In the genomic region with DNA sequence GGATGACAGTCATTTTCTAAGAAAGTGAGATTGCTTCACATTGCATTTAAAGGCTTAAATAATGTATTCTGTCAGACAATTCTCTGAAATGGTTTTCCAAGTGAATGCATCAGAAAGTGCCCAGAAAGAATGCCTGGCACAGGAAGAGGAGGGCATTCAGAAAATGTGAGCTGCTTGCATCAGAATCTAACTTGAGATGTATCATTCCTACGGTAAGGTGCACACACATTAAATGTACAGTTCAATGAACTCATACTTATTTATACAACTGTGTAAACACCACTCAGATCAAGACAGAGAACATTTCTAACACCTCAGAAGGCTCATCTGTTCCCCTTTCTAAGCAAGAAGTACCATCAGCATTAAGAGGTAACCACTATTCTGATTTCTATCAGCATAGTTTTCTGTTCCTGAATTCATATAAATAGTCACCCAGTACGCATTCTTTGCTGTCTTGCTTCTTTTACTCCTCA, we compare ENCODE assay signal across 13 cellular contexts.
DNase-seq lines count a peak whose midpoint lies in the region; ATAC-seq and TF ChIP-seq lines count a peak whose summit lies in the region.
"Had no signal": no experiment of that assay in that cellular context is flagged by ENCODE, and none has a peak within 500 bp of the region (broad histone marks: within the 10 kb centered on the region; RNA-seq: fewer than 3 reads in every experiment).

No MANE protein-coding gene starts in this region.

- CTCF ChIA-PET in naive thymus-derived CD4-positive, alpha-beta T cell (lab: Charles Lee) = no interaction called here

- H3K4me1 ChIP-seq in naive thymus-derived CD4-positive, alpha-beta T cell (ENCODE audit: control insufficient read depth in 2 of 2, insufficient read depth in 2 of 2, low read length in 2 of 2) = no peaks in the 10 kb centered on the region
- no peaks in the 10 kb centered on the region for H3K4me1 ChIP-seq in left lung
- H3K4me1 ChIP-seq: colonic mucosa had no signal

- peaks cover 0 to 13% (median 0%) of the 10 kb centered on the region in 7 donors for H3K4me1 Mint-ChIP-seq in naive thymus-derived CD4-positive, alpha-beta T cell

- TF ChIP-seq CTCF in left lung (IDR thresholded peaks at IDR 0.05) = no peak

- H3K27ac ChIP-seq in caudate nucleus (ENCODE audit: low read depth, low read length) (no peak overlapping the region), left lung (no peak overlapping the region)
- H3K27ac ChIP-seq in naive thymus-derived CD4-positive, alpha-beta T cell (ENCODE audit: low read depth, low read length) = no peak overlapping the region
- H3K27ac ChIP-seq: BLaER1, colonic mucosa, hepatocyte, neutrophil had no signal

- ATAC-seq in GM18868 (IDR thresholded peaks at IDR 0.05; ENCODE audit: unreplicated experiment) (peak; percentile 96), HG02623 (IDR thresholded peaks at IDR 0.05; ENCODE audit: unreplicated experiment) (peak; percentile 89), HG03521 (IDR thresholded peaks at IDR 0.05; ENCODE audit: unreplicated experiment) (peak; percentile 93), left lung (no peak)
- no peak for ATAC-seq in naive thymus-derived CD4-positive, alpha-beta T cell

- no peak overlapping the region for H3K4me3 ChIP-seq in naive thymus-derived CD4-positive, alpha-beta T cell (ENCODE audit: low read length)
- H3K4me3 ChIP-seq in left lung = no peak overlapping the region
- H3K4me3 ChIP-seq: BLaER1, colonic mucosa, hepatocyte had no signal

- H3K27ac Mint-ChIP-seq in naive thymus-derived CD4-positive, alpha-beta T cell = no peak overlapping the region

- intact Hi-C loops in naive thymus-derived CD4-positive, alpha-beta T cell (cut with micrococcal nuclease) = loop anchor here in 1 of 2 donors (5.0 kb wide), 1 partner anchor 185 kb away; no protein-coding TSS in a partner anchor
- intact Hi-C loops in left lung (cut with DNase I) = no loop called here

- H3K9me3 Mint-ChIP-seq in naive thymus-derived CD4-positive, alpha-beta T cell = peaks cover 6 to 25% (median 12%) of the 10 kb centered on the region in 11 donors

- DNase-seq in CD1c-positive myeloid dendritic cell (ENCODE audit: extremely low spot score) (peak; percentile 18), caudate nucleus (lab: John Stamatoyannopoulos, UW) (no peak), cerebellum (ENCODE audit: low spot score) (no peak), left lung (no peak)
- DNase-seq in naive thymus-derived CD4-positive, alpha-beta T cell = no peak
- DNase-seq: colonic mucosa, H7 had no signal

- H3K27me3 ChIP-seq in naive thymus-derived CD4-positive, alpha-beta T cell (ENCODE audit: control insufficient read depth in 2 of 2, insufficient read depth in 2 of 2, low read length in 2 of 2) = no peaks in the 10 kb centered on the region
- H3K27me3 ChIP-seq in left lung = no peaks in the 10 kb centered on the region
- H3K27me3 ChIP-seq: BLaER1, colonic mucosa, hepatocyte, neutrophil had no signal

- H3K27me3 Mint-ChIP-seq in naive thymus-derived CD4-positive, alpha-beta T cell = no peaks in the 10 kb centered on the region

- H3K36me3 Mint-ChIP-seq in naive thymus-derived CD4-positive, alpha-beta T cell = peaks cover 0 to 16% (median 10%) of the 10 kb centered on the region in 5 donors

- no peaks in the 10 kb centered on the region for H3K9me3 ChIP-seq in naive thymus-derived CD4-positive, alpha-beta T cell (ENCODE audit: control insufficient read depth in 2 of 3, low read length in 3 of 3)
- peaks cover 0 to 4% of the 10 kb centered on the region in 2 donors for H3K9me3 ChIP-seq in left lung
- H3K9me3 ChIP-seq: colonic mucosa, neutrophil had no signal

- H3K36me3 ChIP-seq in naive thymus-derived CD4-positive, alpha-beta T cell (ENCODE audit: control insufficient read depth in 2 of 3, insufficient read depth in 3 of 3, low read length in 3 of 3) = no peaks in the 10 kb centered on the region
- no peaks in the 10 kb centered on the region for H3K36me3 ChIP-seq in left lung
- H3K36me3 ChIP-seq: BLaER1, colonic mucosa, neutrophil had no signal

- POLR2A ChIA-PET in naive thymus-derived CD4-positive, alpha-beta T cell (lab: Charles Lee) = no interaction called here

- H3K4me3 Mint-ChIP-seq in naive thymus-derived CD4-positive, alpha-beta T cell = peak overlapping the region in 1 of 10 donors; percentile 27

Comparison
In these comparisons a context has a peak if more than half of its experiments do, and no peak if none do; other contexts are left out.
1. ATAC-seq: peak in GM18868 (single experiment), HG02623 (single experiment) and HG03521 (single experiment); none in naive thymus-derived CD4-positive, alpha-beta T cell (single experiment) and left lung (single experiment).